In the genomic region with DNA sequence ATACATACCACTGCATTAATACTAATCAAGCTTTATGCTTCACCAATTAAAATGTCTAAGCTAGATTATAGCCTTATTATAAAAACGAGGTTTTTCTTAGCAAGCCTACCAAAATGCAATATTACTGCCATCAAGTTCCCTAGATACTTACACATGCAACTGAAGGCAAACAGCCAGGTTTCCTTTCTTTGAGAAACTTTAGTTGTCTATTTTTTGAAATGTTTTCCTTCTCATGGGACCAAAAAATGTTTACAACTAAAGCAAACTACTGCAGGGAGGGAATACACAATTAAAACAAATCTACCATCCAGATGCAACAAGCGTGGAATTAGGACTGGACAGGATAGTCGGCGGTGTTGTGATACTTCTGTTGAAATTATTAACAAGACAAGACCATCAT, we compare ENCODE assay signal across 8 cellular contexts. TPM values are rescaled to one million over a fixed set of nuclear protein-coding genes. Genes with fewer than 3 reads are reported as not detected.
DNase-seq lines count a peak whose midpoint lies in the region; ATAC-seq and TF ChIP-seq lines count a peak whose summit lies in the region.

No MANE protein-coding gene starts in this region.

- H3K79me2 ChIP-seq in ACC112 (ENCODE audit: control insufficient read depth, insufficient read depth, low read length, unreplicated experiment) = peaks cover 63% of the 10 kb centered on the region

- H3K4me3 ChIP-seq in ACC112 (ENCODE audit: low read depth, low read length) (peak overlapping the region; percentile 91), muscle layer of colon (ENCODE audit: low read depth in 1 of 2, low read length in 2 of 2) (peak overlapping the region; percentile 87 to 92)

- H3K9ac ChIP-seq in muscle layer of colon (ENCODE audit: low read length) = peak overlapping the region; percentile 84

- H3K36me3 ChIP-seq in ACC112 (ENCODE audit: insufficient read depth, low read length) (0 out of 2 replicates have a peak, but pooled peaks cover 6% of the 10 kb centered on the region), muscle layer of colon (ENCODE audit: insufficient read depth, low read length) (no peaks in the 10 kb centered on the region)

- no peaks in the 10 kb centered on the region for H3K27me3 ChIP-seq in ACC112 (ENCODE audit: insufficient read depth, low read length)
- H3K27me3 ChIP-seq in muscle layer of colon (ENCODE audit: control insufficient read depth in 1 of 2, insufficient read depth in 2 of 2, low read length in 2 of 2) = no peaks in the 10 kb centered on the region

- DNase-seq in chondrocyte (ENCODE audit: low spot score) = no peak
- no peak for DNase-seq in NCI-H524 treated with DMSO at 0.1 percent for 48 hours (lab: John Stamatoyannopoulos, UW)
- DNase-seq in RPMI8226 = no peak

- peaks cover 47% of the 10 kb centered on the region for H3K4me1 ChIP-seq in ACC112 (ENCODE audit: control insufficient read depth, insufficient read depth, low read length, unreplicated experiment)
- H3K4me1 ChIP-seq in muscle layer of colon (ENCODE audit: insufficient read depth, low read length) = peaks cover 34% of the 10 kb centered on the region

- H2AFZ ChIP-seq in ACC112 (ENCODE audit: low read length, unreplicated experiment) = no peak overlapping the region

- H3K36me3 Mint-ChIP-seq in IgD-negative memory B cell = peaks cover 2% of the 10 kb centered on the region
- no peaks in the 10 kb centered on the region for H3K36me3 Mint-ChIP-seq in chondrocyte (ENCODE audit: low read depth)

- H3K27me3 Mint-ChIP-seq in IgD-negative memory B cell (no peaks in the 10 kb centered on the region), chondrocyte (ENCODE audit: low read depth) (no peaks in the 10 kb centered on the region)

- H3K27ac ChIP-seq in ACC112 (ENCODE audit: low read depth, low read length) (0 out of 2 replicates have a peak overlapping the region, but pooled peaks have one; percentile 98), muscle layer of colon (ENCODE audit: low read depth, low read length) (peak overlapping the region; percentile 79)

- H3K9me3 ChIP-seq in muscle layer of colon (ENCODE audit: low read length) = no peaks in the 10 kb centered on the region

- H3K9me3 Mint-ChIP-seq in IgD-negative memory B cell = no peaks in the 10 kb centered on the region
- H3K9me3 Mint-ChIP-seq in chondrocyte (ENCODE audit: low read depth) = no peaks in the 10 kb centered on the region

- no peak for TF ChIP-seq CTCF in chondrocyte (IDR thresholded peaks at IDR 0.05)

- no peak for ATAC-seq in HG02884 (IDR thresholded peaks at IDR 0.05; ENCODE audit: unreplicated experiment)
- ATAC-seq in GM19035 (IDR thresholded peaks at IDR 0.05; ENCODE audit: unreplicated experiment) = no peak

- peak overlapping the region; percentile 82 to 99 (median 96) for H3K4me3 Mint-ChIP-seq in IgD-negative memory B cell
- peak overlapping the region; percentile 91 for H3K4me3 Mint-ChIP-seq in chondrocyte (ENCODE audit: unreplicated experiment)

- H3K4me1 Mint-ChIP-seq in IgD-negative memory B cell = peaks cover 46 to 67% (median 46%) of the 10 kb centered on the region in 3 donors
- peaks cover 50% of the 10 kb centered on the region for H3K4me1 Mint-ChIP-seq in chondrocyte (ENCODE audit: low read depth)

- H3K27ac Mint-ChIP-seq in IgD-negative memory B cell (peak overlapping the region; percentile 73 to 100 (median 95)), chondrocyte (ENCODE audit: unreplicated experiment) (peak overlapping the region; percentile 94)

RNA-seq across cellular contexts. Expression of a gene that starts 1.3 kb away (rescaled TPM):
- 67.5 TPM for polyA plus RNA-seq in IgD-negative memory B cell
- 37.9 to 47.6 TPM (median 46.3 TPM) in 3 replicates for total RNA-seq in chondrocyte
